22 cellular contexts compared by ENCODE assay signal in genomic region chr1:225872075-225872430, GRCh38. TPM values are rescaled to one million over a fixed set of nuclear protein-coding genes. Genes with fewer than 3 reads are reported as not detected.
DNase-seq lines count a peak whose midpoint lies in the region; ATAC-seq lines count a peak whose summit lies in the region.
"Had no signal": no experiment of that assay in that cellular context is flagged by ENCODE, and none has a peak within 500 bp of the region (broad histone marks: within the 10 kb centered on the region; RNA-seq: fewer than 3 reads in every experiment).

No MANE protein-coding gene starts in this region.

- H3K4me3 ChIP-seq in CD4-positive, CD25-positive, alpha-beta regulatory T cell (ENCODE audit: low read depth, low read length) = no peak overlapping the region
- H3K4me3 ChIP-seq in GM23248 = no peak overlapping the region
- H3K4me3 ChIP-seq: ascending aorta, mucosa of descending colon, suprapubic skin had no signal

- no peaks in the 10 kb centered on the region for H3K79me2 ChIP-seq in GM23248 (ENCODE audit: insufficient read depth)

- H3K4me1 ChIP-seq in CD4-positive, CD25-positive, alpha-beta regulatory T cell (ENCODE audit: control insufficient read depth, insufficient read depth, low read length, poor library complexity, severe bottlenecking) = peaks cover 39% of the 10 kb centered on the region
- H3K4me1 ChIP-seq in GM23248 (ENCODE audit: insufficient read depth) = no peaks in the 10 kb centered on the region

- H3K27ac ChIP-seq in CD4-positive, CD25-positive, alpha-beta regulatory T cell (ENCODE audit: insufficient read depth, low read length, poor library complexity, severe bottlenecking) = peak overlapping the region; percentile 34
- H3K27ac ChIP-seq in GM23248 = no peak overlapping the region
- H3K27ac ChIP-seq: ascending aorta, suprapubic skin had no signal

- ATAC-seq in CD4-positive, CD25-positive, alpha-beta regulatory T cell (ENCODE audit: low read depth in 2 of 2) = no peak
- peak; percentile 31 for ATAC-seq in activated T-helper 17 cell treated with anti-CD3 and anti-CD28 coated beads, Interleukin-2, amount 50 U/mL, for 72 hours (replicated peaks)
- no peak for ATAC-seq in naive thymus-derived CD8-positive, alpha-beta T cell
- ATAC-seq in HG02759 (IDR thresholded peaks at IDR 0.05; ENCODE audit: unreplicated experiment) = no peak
- ATAC-seq: esophagus mucosa, HepG2, left ventricle myocardium superior, mucosa of descending colon had no signal

- peaks cover 6 to 74% (median 42%) of the 10 kb centered on the region in 4 donors for H3K4me1 Mint-ChIP-seq in CD4-positive, CD25-positive, alpha-beta regulatory T cell
- H3K4me1 Mint-ChIP-seq in activated T-helper 17 cell treated with anti-CD3 and anti-CD28 coated beads, Interleukin-2, amount 50 U/mL, for 72 hours = peaks cover 41% of the 10 kb centered on the region
- H3K4me1 Mint-ChIP-seq in naive thymus-derived CD8-positive, alpha-beta T cell = peaks cover 23 to 70% (median 54%) of the 10 kb centered on the region in 4 donors

- in situ Hi-C loops in GM23248 (cut with MboI) = no loop called here

- H3K4me2 ChIP-seq in GM23248 (ENCODE audit: unreplicated experiment) = no peak overlapping the region

- H3F3A ChIP-seq in GM23248 (ENCODE audit: insufficient read depth) = no peaks in the 10 kb centered on the region

- POLR2A ChIA-PET in naive thymus-derived CD8-positive, alpha-beta T cell (lab: Charles Lee) = interaction anchor here (0.7 to 19.1 kb wide), 7 partner anchors 10 to 94 kb away, joined by 3 to 526 read pairs (median 3); partner anchors contain the start of genes LEFTY1, SRP9 and TMEM63A

- H3K36me3 Mint-ChIP-seq in CD4-positive, CD25-positive, alpha-beta regulatory T cell = peaks cover 45% of the 10 kb centered on the region
- peaks cover 99% of the 10 kb centered on the region for H3K36me3 Mint-ChIP-seq in activated T-helper 17 cell treated with anti-CD3 and anti-CD28 coated beads, Interleukin-2, amount 50 U/mL, for 72 hours (ENCODE audit: low read depth)
- H3K36me3 Mint-ChIP-seq in naive thymus-derived CD8-positive, alpha-beta T cell = peaks cover 0 to 98% (median 10%) of the 10 kb centered on the region in 3 donors

- H3K9me2 ChIP-seq in GM23248 (ENCODE audit: insufficient read depth) = no peaks in the 10 kb centered on the region

- H3K9ac ChIP-seq in GM23248 = no peak overlapping the region

- no peak overlapping the region for H2AFZ ChIP-seq in GM23248

- DNase-seq in CD4-positive, CD25-positive, alpha-beta regulatory T cell = no peak
- DNase-seq in GM23248 = peak; percentile 36
- DNase-seq in naive thymus-derived CD8-positive, alpha-beta T cell = no peak
- DNase-seq in DMS153 (lab: John Stamatoyannopoulos, UW) = no peak
- DNase-seq in NCI-H2227 (lab: John Stamatoyannopoulos, UW; ENCODE audit: unreplicated experiment) = no peak
- DNase-seq: activated CD4-positive, alpha-beta T cell treated with anti-CD3 and anti-CD28 coated beads, Interleukin-2, amount 10 ng/mL, durations not matched to agents 24 days and 14 days; activated CD8-positive, alpha-beta memory T cell treated with anti-CD3 and anti-CD28 coated beads, Interleukin-2, amount 50 U/mL, for 48 hours; activated gamma-delta T cell; effector memory CD4-positive, alpha-beta T cell; hippocampal formation; NCI-H2107; T-helper 1 cell had no signal

- H3K9me3 Mint-ChIP-seq in CD4-positive, CD25-positive, alpha-beta regulatory T cell = no peaks in the 10 kb centered on the region
- no peaks in the 10 kb centered on the region for H3K9me3 Mint-ChIP-seq in activated T-helper 17 cell treated with anti-CD3 and anti-CD28 coated beads, Interleukin-2, amount 50 U/mL, for 72 hours
- no peaks in the 10 kb centered on the region for H3K9me3 Mint-ChIP-seq in naive thymus-derived CD8-positive, alpha-beta T cell
- H3K9me3 Mint-ChIP-seq: activated CD4-positive, alpha-beta T cell treated with anti-CD3 and anti-CD28 coated beads, Interleukin-2, amount 10 ng/mL, durations not matched to agents 24 days and 14 days had no signal

- H3K4me3 Mint-ChIP-seq in CD4-positive, CD25-positive, alpha-beta regulatory T cell = peak overlapping the region in 1 of 4 donors; percentile 31
- H3K4me3 Mint-ChIP-seq in activated T-helper 17 cell treated with anti-CD3 and anti-CD28 coated beads, Interleukin-2, amount 50 U/mL, for 72 hours = peak overlapping the region; percentile 25
- peak overlapping the region in 1 of 10 donors; percentile 30 for H3K4me3 Mint-ChIP-seq in naive thymus-derived CD8-positive, alpha-beta T cell
- H3K4me3 Mint-ChIP-seq: activated CD4-positive, alpha-beta T cell treated with anti-CD3 and anti-CD28 coated beads, Interleukin-2, amount 10 ng/mL, durations not matched to agents 24 days and 14 days had no signal

- H3K36me3 ChIP-seq in CD4-positive, CD25-positive, alpha-beta regulatory T cell (ENCODE audit: control insufficient read depth, insufficient read depth, low read length) = peaks cover 92% of the 10 kb centered on the region
- H3K36me3 ChIP-seq in GM23248 (ENCODE audit: low read depth) = peaks cover 2% of the 10 kb centered on the region; the same call in 1 of the 2 replicates

- 62% methylated on average over 3 of the region's 3 CpGs for WGBS in GM23248 (ENCODE audit: low coverage in 1 of 2, low lambda C conversion rate in 2 of 2, missing lambda C conversion rate in 2 of 2), 2 experiments

- H3K27me3 Mint-ChIP-seq in CD4-positive, CD25-positive, alpha-beta regulatory T cell = no peaks in the 10 kb centered on the region
- H3K27me3 Mint-ChIP-seq in activated T-helper 17 cell treated with anti-CD3 and anti-CD28 coated beads, Interleukin-2, amount 50 U/mL, for 72 hours = no peaks in the 10 kb centered on the region
- no peaks in the 10 kb centered on the region for H3K27me3 Mint-ChIP-seq in naive thymus-derived CD8-positive, alpha-beta T cell
- H3K27me3 Mint-ChIP-seq: activated CD4-positive, alpha-beta T cell treated with anti-CD3 and anti-CD28 coated beads, Interleukin-2, amount 10 ng/mL, durations not matched to agents 24 days and 14 days had no signal

- no peaks in the 10 kb centered on the region for H3K9me3 ChIP-seq in CD4-positive, CD25-positive, alpha-beta regulatory T cell (ENCODE audit: control insufficient read depth in 2 of 2, low read length in 2 of 2)
- no peaks in the 10 kb centered on the region for H3K9me3 ChIP-seq in GM23248 (ENCODE audit: low read depth)
- H3K9me3 ChIP-seq: ascending aorta, mucosa of descending colon, suprapubic skin had no signal

- H4K20me1 ChIP-seq in GM23248 (ENCODE audit: insufficient read depth) = no peaks in the 10 kb centered on the region; the same call in 1 of the 2 replicates

- no peaks in the 10 kb centered on the region for H3K27me3 ChIP-seq in CD4-positive, CD25-positive, alpha-beta regulatory T cell (ENCODE audit: control insufficient read depth, insufficient read depth, low read length)
- H3K27me3 ChIP-seq in GM23248 (replicated peaks; ENCODE audit: insufficient read depth) = no peaks in the 10 kb centered on the region
- H3K27me3 ChIP-seq: ascending aorta, suprapubic skin had no signal

- H3K27ac Mint-ChIP-seq in CD4-positive, CD25-positive, alpha-beta regulatory T cell = peak overlapping the region; percentile 26 to 75 (median 59)
- peak overlapping the region; percentile 41 for H3K27ac Mint-ChIP-seq in activated T-helper 17 cell treated with anti-CD3 and anti-CD28 coated beads, Interleukin-2, amount 50 U/mL, for 72 hours
- H3K27ac Mint-ChIP-seq in naive thymus-derived CD8-positive, alpha-beta T cell = peak overlapping the region in 9 of 10 donors; percentile 57 to 88 (median 68)
- H3K27ac Mint-ChIP-seq: activated CD4-positive, alpha-beta T cell treated with anti-CD3 and anti-CD28 coated beads, Interleukin-2, amount 10 ng/mL, durations not matched to agents 24 days and 14 days had no signal

RNA-seq across cellular contexts. Expression of gene TMEM63A, which starts 10.1 kb away (rescaled TPM):
- 454 TPM for total RNA-seq in CD4-positive, CD25-positive, alpha-beta regulatory T cell
- polyA plus RNA-seq in CD4-positive, CD25-positive, alpha-beta regulatory T cell = 10 to 100 TPM; 66.9 to 72.2 (median 69.3) TPM
- 9.7 and 11.9 TPM in 2 replicates for total RNA-seq in GM23248 (2014; rRNA removed; shearing (Covaris generic))
- polyA plus RNA-seq in GM23248 (2016; fragmentation: Nextera tagmentation; extraction: Ambion mirVana) = 8.5 and 13.5 TPM in 2 replicates
- 100 to 1,000 TPM in 1 of 2 donors, 10 to 100 TPM in 1; 74.9 to 242 TPM for total RNA-seq in activated T-helper 17 cell treated with anti-CD3 and anti-CD28 coated beads, Interleukin-2, amount 50 U/mL, for 72 hours
- 100 to 1,000 TPM; 427 to 436 TPM for total RNA-seq in naive thymus-derived CD8-positive, alpha-beta T cell
- 10 to 100 TPM; 34.4 to 53.5 (median 45.1) TPM for polyA plus RNA-seq in naive thymus-derived CD8-positive, alpha-beta T cell

RNA-seq across cellular contexts. Expression of gene LEFTY1, which starts 16.9 kb away (rescaled TPM):
- 0.39 TPM for total RNA-seq in CD4-positive, CD25-positive, alpha-beta regulatory T cell
- polyA plus RNA-seq in CD4-positive, CD25-positive, alpha-beta regulatory T cell = under 1 TPM in 2 of 4 donors, not detected in 2; 0.13 to 0.17 TPM
- total RNA-seq in GM23248 (2014; rRNA removed; shearing (Covaris generic)) = not detected in 2 replicates
- not detected in 2 replicates for polyA plus RNA-seq in GM23248 (2016; fragmentation: Nextera tagmentation; extraction: Ambion mirVana)
- total RNA-seq in activated T-helper 17 cell treated with anti-CD3 and anti-CD28 coated beads, Interleukin-2, amount 50 U/mL, for 72 hours = not detected
- total RNA-seq in naive thymus-derived CD8-positive, alpha-beta T cell = not detected
- under 1 TPM in 1 of 3 donors, not detected in 2; 0.22 TPM for polyA plus RNA-seq in naive thymus-derived CD8-positive, alpha-beta T cell
- total RNA-seq: activated CD4-positive, alpha-beta T cell treated with anti-CD3 and anti-CD28 coated beads, Interleukin-2, amount 10 ng/mL, durations not matched to agents 24 days and 14 days; ascending aorta; esophagus mucosa; left ventricle myocardium superior; MCF 10A; pulmonary artery endothelial cell; suprapubic skin had no signal

RNA-seq across cellular contexts. Expression of gene PYCR2, which starts 52.0 kb away (rescaled TPM):
- 51.6 TPM for total RNA-seq in CD4-positive, CD25-positive, alpha-beta regulatory T cell
- 10 to 100 TPM; 56.7 to 74.6 (median 67.7) TPM for polyA plus RNA-seq in CD4-positive, CD25-positive, alpha-beta regulatory T cell
- 59.1 and 69.6 TPM in 2 replicates for total RNA-seq in GM23248 (2014; rRNA removed; shearing (Covaris generic))
- 55.5 and 61.1 TPM in 2 replicates for polyA plus RNA-seq in GM23248 (2016; fragmentation: Nextera tagmentation; extraction: Ambion mirVana)
- 100 to 1,000 TPM in 1 of 2 donors, 10 to 100 TPM in 1; 63.2 to 105 TPM for total RNA-seq in activated T-helper 17 cell treated with anti-CD3 and anti-CD28 coated beads, Interleukin-2, amount 50 U/mL, for 72 hours
- 100 to 1,000 TPM; 132 to 153 TPM for total RNA-seq in naive thymus-derived CD8-positive, alpha-beta T cell
- 100 to 1,000 TPM in 2 of 3 donors, 10 to 100 TPM in 1; 75.0 to 152 (median 121) TPM for polyA plus RNA-seq in naive thymus-derived CD8-positive, alpha-beta T cell
